9 cellular contexts compared by ENCODE assay signal in the genomic region with DNA sequence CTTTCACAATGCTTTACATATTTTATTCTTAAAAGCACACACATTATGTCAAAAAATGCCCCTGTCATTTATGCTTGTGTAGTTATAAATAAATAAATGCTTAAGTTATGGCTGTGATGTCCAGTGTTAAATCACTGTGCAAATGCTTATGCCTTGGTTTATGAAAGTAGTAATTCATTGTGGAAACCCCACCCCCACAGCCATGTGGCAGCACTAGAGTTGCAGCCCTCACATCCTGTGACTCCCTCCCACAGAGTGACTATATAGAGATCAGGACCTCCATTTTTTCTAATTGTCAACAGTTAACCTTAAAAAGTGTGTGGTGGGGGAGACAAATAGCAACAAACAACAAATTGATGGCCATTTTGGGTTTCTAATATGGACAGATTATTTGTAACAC. TPM values are rescaled to one million over a fixed set of nuclear protein-coding genes. Genes with fewer than 3 reads are reported as not detected.
DNase-seq lines count a peak whose midpoint lies in the region; ATAC-seq and TF ChIP-seq lines count a peak whose summit lies in the region.
"Had no signal": no experiment of that assay in that cellular context is flagged by ENCODE, and none has a peak within 500 bp of the region (broad histone marks: within the 10 kb centered on the region; RNA-seq: fewer than 3 reads in every experiment).

No MANE protein-coding gene starts in this region.

- H3K36me3 Mint-ChIP-seq in mesothelial cell of epicardium, result no peaks in the 10 kb centered on the region

- no peak for TF ChIP-seq CTCF in mesothelial cell of epicardium (IDR thresholded peaks at IDR 0.05; ENCODE audit: unreplicated experiment)

- no peaks in the 10 kb centered on the region for H3K9me3 Mint-ChIP-seq in mesothelial cell of epicardium

- H3K4me1 Mint-ChIP-seq in mesothelial cell of epicardium, result peaks cover 41% of the 10 kb centered on the region

- H3K4me3 Mint-ChIP-seq in mesothelial cell of epicardium, result no peak overlapping the region

- intact Hi-C loops in head of caudate nucleus (cut with DNase I), result no loop called here

- peak; percentile 72 for DNase-seq in GM19240 (ENCODE audit: insufficient read length, low spot score)
- peak in 4 of 5 donors; percentile 31 to 81 (median 51) for DNase-seq in T-helper 1 cell
- peak; percentile 75 for DNase-seq in activated naive CD4-positive, alpha-beta T cell treated with Interleukin-2 at 50 U/mL for 16 hours
- DNase-seq in stimulated activated CD8-positive, alpha-beta memory T cell treated with anti-CD3 and anti-CD28 coated beads, Interleukin-12 subunit alpha, Interleukin-12 subunit beta, amount 100 ng/mL, for 1 hour (ENCODE audit: low read depth), result peak; percentile 44
- no peak for DNase-seq in mesothelial cell of epicardium (ENCODE audit: low spot score in 2 of 2, unreplicated experiment in 2 of 2)
- DNase-seq in NCI-H446 treated with DMSO at 0.1 percent for 48 hours (lab: John Stamatoyannopoulos, UW), result no peak
- no peak for DNase-seq in head of caudate nucleus
- DNase-seq: foreskin keratinocyte had no signal

- ATAC-seq in HG03571 (IDR thresholded peaks at IDR 0.05; ENCODE audit: unreplicated experiment), result no peak
- ATAC-seq: foreskin keratinocyte had no signal

- H3K27me3 Mint-ChIP-seq in mesothelial cell of epicardium (ENCODE audit: low read depth), result peaks cover 28% of the 10 kb centered on the region

- no peak overlapping the region for H3K27ac Mint-ChIP-seq in mesothelial cell of epicardium

RNA-seq across cellular contexts. Expression of a gene that starts 2.4 kb away (rescaled TPM):
- 3.4 to 4.3 TPM (median 3.4 TPM) in 3 replicates for total RNA-seq in mesothelial cell of epicardium
- total RNA-seq: foreskin keratinocyte had no signal

Comparison
In these comparisons a context has a peak if more than half of its experiments do, and no peak if none do; other contexts are left out.
1. DNase-seq: peak in GM19240 (single experiment), T-helper 1 cell (4 of 5), activated naive CD4-positive, alpha-beta T cell treated with Interleukin-2 at 50 U/mL for 16 hours (single experiment) and stimulated activated CD8-positive, alpha-beta memory T cell treated with anti-CD3 and anti-CD28 coated beads, Interleukin-12 subunit alpha, Interleukin-12 subunit beta, amount 100 ng/mL, for 1 hour (single experiment); none in mesothelial cell of epicardium (0 of 2), NCI-H446 treated with DMSO at 0.1 percent for 48 hours (single experiment) and head of caudate nucleus (0 of 42).